13 cellular contexts compared by ENCODE assay signal in genomic region chr12:93375906-93376305, GRCh38. TPM values are rescaled to one million over a fixed set of nuclear protein-coding genes. Genes with fewer than 3 reads are reported as not detected.
DNase-seq lines count a peak whose midpoint lies in the region; ATAC-seq and TF ChIP-seq lines count a peak whose summit lies in the region.
"Had no signal": no experiment of that assay in that cellular context is flagged by ENCODE, and none has a peak within 500 bp of the region (broad histone marks: within the 10 kb centered on the region; RNA-seq: fewer than 3 reads in every experiment).

No MANE protein-coding gene starts in this region.

- POLR2A ChIA-PET in PC-9 (lab: Charles Lee; ENCODE audit: unreplicated experiment), result interaction anchor here (0.6 kb wide), 1 partner anchor 51 kb away, joined by 14 read pairs; no protein-coding TSS in a partner anchor

- H3K4me1 ChIP-seq in ACC112 (ENCODE audit: control insufficient read depth, insufficient read depth, low read length, unreplicated experiment) (peaks cover 4% of the 10 kb centered on the region), PC-9 (replicated peaks; ENCODE audit: insufficient read depth) (peaks cover 24% of the 10 kb centered on the region), fibroblast of lung (ENCODE audit: control insufficient read depth, extremely low read depth, insufficient read depth, low read length) (peaks cover 4% of the 10 kb centered on the region), neuronal stem cell (ENCODE audit: control insufficient read depth in 2 of 2, insufficient read depth in 1 of 2, low read depth in 1 of 2, low read length in 2 of 2) (peaks cover 14 to 15% of the 10 kb centered on the region in 2 donors)

- DNase-seq in PC-9 (no peak), fibroblast of lung (ENCODE audit: low read depth in 2 of 2) (no peak), neuronal stem cell (ENCODE audit: low spot score) (no peak), NCI-H69 (lab: John Stamatoyannopoulos, UW) (no peak), cortex of kidney (lab: John Stamatoyannopoulos, UW) (no peak)
- DNase-seq in activated naive CD4-positive, alpha-beta T cell treated with anti-CD3 and anti-CD28 coated beads for 36 hours, result no peak
- DNase-seq: activated CD4-positive, alpha-beta T cell treated with anti-CD3 and anti-CD28 coated beads, Interleukin-2, amount 10 ng/mL, durations not matched to agents 7 days and 5 days; activated effector memory CD4-positive, alpha-beta T cell treated with anti-CD3 and anti-CD28 coated beads, Interleukin-2, amount 50 U/mL, for 16 hours; RPMI8226; stimulated activated CD4-positive, alpha-beta T cell treated with anti-CD3 and anti-CD28 coated beads, Interleukin-1b, Interleukin-23, amount 100 ng/mL, for 48 hours had no signal

- H3K27me3 ChIP-seq in ACC112 (ENCODE audit: insufficient read depth, low read length) (no peaks in the 10 kb centered on the region), PC-9 (ENCODE audit: insufficient read depth, low read depth) (no peaks in the 10 kb centered on the region), fibroblast of lung (ENCODE audit: control insufficient read depth, insufficient read depth, low read length) (no peaks in the 10 kb centered on the region), neuronal stem cell (ENCODE audit: control insufficient read depth in 3 of 3, insufficient read depth in 3 of 3, low read depth in 1 of 3, low read length in 3 of 3) (no peaks in the 10 kb centered on the region)

- no peak overlapping the region for H4K91ac ChIP-seq in neuronal stem cell (ENCODE audit: low read depth, low read length, poor library complexity)

- no TSS peak for BruUV-seq in PC-9 (replicated peaks; lab: Mats Ljungman, UMichigan)

- CTCF ChIA-PET in PC-9 (lab: Charles Lee), result interaction anchor here (1.0 kb wide), 1 partner anchor 388 kb away, joined by 3 read pairs; no protein-coding TSS in a partner anchor
- CTCF ChIA-PET in activated naive CD4-positive, alpha-beta T cell treated with anti-CD3 and anti-CD28 coated beads for 36 hours (lab: Charles Lee), result interaction anchor here (1.3 kb wide), 1 partner anchor 10 kb away, joined by 5 read pairs; no protein-coding TSS in a partner anchor

- H3K18ac ChIP-seq in neuronal stem cell (ENCODE audit: low read length), result peak overlapping the region; percentile 89

- H3K9me2 ChIP-seq in PC-9 (ENCODE audit: insufficient read depth), result no peaks in the 10 kb centered on the region

- no CpG with 5 or more reads among the region's 6 CpGs for WGBS in neuronal stem cell (ENCODE audit: extremely low coverage in 2 of 2, insufficient read length in 2 of 2, insufficient replicate concordance in 1 of 2), 2 donors

- no peaks in the 10 kb centered on the region for H3K9me3 ChIP-seq in PC-9 (ENCODE audit: insufficient read depth, low read depth)
- H3K9me3 ChIP-seq in fibroblast of lung (ENCODE audit: control insufficient read depth, insufficient read depth, low read depth, low read length), result no peaks in the 10 kb centered on the region
- no peaks in the 10 kb centered on the region for H3K9me3 ChIP-seq in neuronal stem cell (replicated peaks in 1 of 2; ENCODE audit: control insufficient read depth in 2 of 2, insufficient read depth in 1 of 2, low read depth in 1 of 2, low read length in 2 of 2)

- H3K79me2 ChIP-seq in ACC112 (ENCODE audit: control insufficient read depth, insufficient read depth, low read length, unreplicated experiment) (peaks cover 28% of the 10 kb centered on the region), PC-9 (ENCODE audit: low read depth) (peaks cover 45% of the 10 kb centered on the region), fibroblast of lung (ENCODE audit: control insufficient read depth, insufficient read depth, low read length) (peaks cover 27% of the 10 kb centered on the region)

- no peak for ATAC-seq in GM21367 (IDR thresholded peaks at IDR 0.05; ENCODE audit: unreplicated experiment)

- no peak overlapping the region for H3K23ac ChIP-seq in neuronal stem cell (ENCODE audit: low read depth, low read length, poor library complexity)

- H3K9ac ChIP-seq in fibroblast of lung (ENCODE audit: insufficient read depth, low read length) (no peak overlapping the region), neuronal stem cell (ENCODE audit: low read depth, low read length, poor library complexity) (no peak overlapping the region)

- no peak overlapping the region for H3K4me3 Mint-ChIP-seq in activated naive CD4-positive, alpha-beta T cell treated with anti-CD3 and anti-CD28 coated beads for 36 hours
- H3K4me3 Mint-ChIP-seq: activated CD4-positive, alpha-beta T cell treated with anti-CD3 and anti-CD28 coated beads, Interleukin-2, amount 10 ng/mL, durations not matched to agents 7 days and 5 days; central memory CD8-positive, alpha-beta T cell had no signal

- H3K27ac ChIP-seq in ACC112 (ENCODE audit: low read depth, low read length), result no peak overlapping the region
- H3K27ac ChIP-seq in PC-9, result 0 out of 2 replicates have a peak overlapping the region, but pooled peaks have one; percentile 42
- no peak overlapping the region for H3K27ac ChIP-seq in fibroblast of lung (ENCODE audit: insufficient read depth, low read length)
- H3K27ac ChIP-seq in neuronal stem cell (replicated peaks; ENCODE audit: low read length), result peak overlapping the region; percentile 80

- H2AFZ ChIP-seq in ACC112 (ENCODE audit: low read length, unreplicated experiment) (peak overlapping the region; percentile 89), PC-9 (no peak overlapping the region), fibroblast of lung (ENCODE audit: low read length) (no peak overlapping the region), neuronal stem cell (ENCODE audit: low read length) (peak overlapping the region; percentile 86)

- no peak overlapping the region for H3K27ac Mint-ChIP-seq in activated naive CD4-positive, alpha-beta T cell treated with anti-CD3 and anti-CD28 coated beads for 36 hours
- H3K27ac Mint-ChIP-seq: activated CD4-positive, alpha-beta T cell treated with anti-CD3 and anti-CD28 coated beads, Interleukin-2, amount 10 ng/mL, durations not matched to agents 7 days and 5 days had no signal

- no peak overlapping the region for H2AK5ac ChIP-seq in neuronal stem cell (ENCODE audit: low read depth, low read length)

- intact Hi-C loops in PC-9 (cut with micrococcal nuclease; ENCODE audit: unreplicated experiment), result loop anchor here (1.0 to 10.0 kb wide), 4 partner anchors 62 to 294 kb away; no protein-coding TSS in a partner anchor
- intact Hi-C loops in activated naive CD4-positive, alpha-beta T cell treated with anti-CD3 and anti-CD28 coated beads for 36 hours (cut with micrococcal nuclease), result loop anchor here (2.0 to 5.0 kb wide), 2 partner anchors 301 to 406 kb away; partner anchors contain the start of gene CRADD

- no peaks in the 10 kb centered on the region for H3K27me3 Mint-ChIP-seq in activated naive CD4-positive, alpha-beta T cell treated with anti-CD3 and anti-CD28 coated beads for 36 hours (ENCODE audit: low read depth)
- H3K27me3 Mint-ChIP-seq: activated CD4-positive, alpha-beta T cell treated with anti-CD3 and anti-CD28 coated beads, Interleukin-2, amount 10 ng/mL, durations not matched to agents 7 days and 5 days; central memory CD8-positive, alpha-beta T cell had no signal

- peak overlapping the region; percentile 76 for H3K4me2 ChIP-seq in PC-9
- H3K4me2 ChIP-seq in fibroblast of lung (ENCODE audit: extremely low read depth, insufficient read depth, low read length), result peak overlapping the region; percentile 67
- H3K4me2 ChIP-seq in neuronal stem cell (ENCODE audit: insufficient read depth, low read length, poor library complexity, severe bottlenecking), result peak overlapping the region; percentile 3

- H3K36me3 ChIP-seq in ACC112 (ENCODE audit: insufficient read depth, low read length) (no peaks in the 10 kb centered on the region), PC-9 (ENCODE audit: low read depth) (no peaks in the 10 kb centered on the region), fibroblast of lung (ENCODE audit: control insufficient read depth, insufficient read depth, low read length) (no peaks in the 10 kb centered on the region), neuronal stem cell (replicated peaks in 1 of 2; ENCODE audit: control insufficient read depth in 2 of 2, insufficient read depth in 2 of 2, low read length in 2 of 2) (no peaks in the 10 kb centered on the region)

- H2BK12ac ChIP-seq in neuronal stem cell (ENCODE audit: low read length), result no peak overlapping the region

- H3K4me1 Mint-ChIP-seq in activated naive CD4-positive, alpha-beta T cell treated with anti-CD3 and anti-CD28 coated beads for 36 hours (ENCODE audit: low read depth), result peaks cover 17% of the 10 kb centered on the region

- H3K14ac ChIP-seq in neuronal stem cell (ENCODE audit: low read length), result no peak overlapping the region

- no peak overlapping the region for H2BK5ac ChIP-seq in neuronal stem cell (ENCODE audit: low read length)

- H4K20me1 ChIP-seq in PC-9 (ENCODE audit: insufficient read depth) (peaks cover 22% of the 10 kb centered on the region), fibroblast of lung (ENCODE audit: control insufficient read depth, extremely low read depth, insufficient read depth, low read length) (no peaks in the 10 kb centered on the region)

- no peaks in the 10 kb centered on the region for H3K79me1 ChIP-seq in neuronal stem cell (ENCODE audit: low read depth, low read length)

- TF ChIP-seq CTCF in PC-9 (conservative IDR thresholded peaks at IDR 0.05) (no peak), fibroblast of lung (conservative IDR thresholded peaks at IDR 0.05 in 1 of 2, IDR thresholded peaks at IDR 0.05 in 1 of 2; ENCODE audit: low read depth in 1 of 2, low read length in 2 of 2) (no peak)

- H3K4ac ChIP-seq in neuronal stem cell (ENCODE audit: low read length), result no peak overlapping the region

- peaks cover 13% of the 10 kb centered on the region for H3F3A ChIP-seq in PC-9 (ENCODE audit: insufficient read depth, low read depth)

- H2BK120ac ChIP-seq in neuronal stem cell (ENCODE audit: low read depth, low read length), result no peak overlapping the region

- no peaks in the 10 kb centered on the region for H3K36me3 Mint-ChIP-seq in activated naive CD4-positive, alpha-beta T cell treated with anti-CD3 and anti-CD28 coated beads for 36 hours (ENCODE audit: low read depth)

- H3K9me3 Mint-ChIP-seq in activated naive CD4-positive, alpha-beta T cell treated with anti-CD3 and anti-CD28 coated beads for 36 hours, result no peaks in the 10 kb centered on the region
- H3K9me3 Mint-ChIP-seq: activated CD4-positive, alpha-beta T cell treated with anti-CD3 and anti-CD28 coated beads, Interleukin-2, amount 10 ng/mL, durations not matched to agents 7 days and 5 days; central memory CD8-positive, alpha-beta T cell had no signal

- H2BK15ac ChIP-seq in neuronal stem cell (ENCODE audit: low read length), result peak overlapping the region; percentile 55

- peak overlapping the region; percentile 26 for H4K8ac ChIP-seq in neuronal stem cell (ENCODE audit: low read depth, low read length)

- peak overlapping the region; percentile 86 for H3K4me3 ChIP-seq in ACC112 (ENCODE audit: low read depth, low read length)
- H3K4me3 ChIP-seq in PC-9, result peak overlapping the region; percentile 79; the same call in 1 of the 2 replicates
- H3K4me3 ChIP-seq in fibroblast of lung (replicated peaks in 1 of 4; ENCODE audit: control extremely low read depth in 1 of 4, insufficient read depth in 1 of 4, low read depth in 3 of 4, low read length in 4 of 4), result peak overlapping the region in 3 of 4 experiments; percentile 36 to 84 (median 70)
- H3K4me3 ChIP-seq in neuronal stem cell (ENCODE audit: low read length in 2 of 2), result peak overlapping the region in 1 of 2 donors; percentile 60

RNA-seq across cellular contexts. Expression of gene NUDT4, which starts 1.8 kb away (rescaled TPM):
- total RNA-seq in PC-9 (2021) (38.7 and 51.0 TPM in 2 replicates), fibroblast of lung (73.5 and 80.9 TPM in 2 replicates)
- 56.6 and 60.3 TPM in 2 replicates for polyA plus RNA-seq in fibroblast of lung
- 37.7 and 41.5 TPM in 2 replicates for polyA plus RNA-seq in fibroblast of lung (2012)
- 5.1 and 7.3 TPM in 2 replicates for polyA minus RNA-seq in fibroblast of lung (ENCODE audit: low replicate concordance)
- polyA plus RNA-seq in neuronal stem cell (2013, experiment 1 of 2), result 42.1 TPM
- 44.5 TPM for polyA plus RNA-seq in neuronal stem cell (2013, experiment 2 of 2)
- 10 to 100 TPM; 52.2 to 53.1 TPM for total RNA-seq in activated naive CD4-positive, alpha-beta T cell treated with anti-CD3 and anti-CD28 coated beads for 36 hours

Comparison
In these comparisons a context has a peak if more than half of its experiments do, and no peak if none do; other contexts are left out.
1. H2AFZ ChIP-seq: peak in ACC112 (single experiment) and neuronal stem cell (single experiment); none in PC-9 (single experiment) and fibroblast of lung (single experiment).
2. H3K27ac ChIP-seq: peak in PC-9 (single experiment) and neuronal stem cell (single experiment); none in ACC112 (single experiment) and fibroblast of lung (single experiment).
3. H3K4me2 ChIP-seq: peak in every context shown above with its lines; median percentile 76 in PC-9; 67 in fibroblast of lung; 3 in neuronal stem cell.